15 cellular contexts compared by ENCODE assay signal in genomic region chr18:34947711-34948125, GRCh38.
A peak's percentile ranks its signal among the peaks of the same experiment; 100 is the strongest.
DNase-seq lines count a peak whose midpoint lies in the region; ATAC-seq, FAIRE-seq and TF ChIP-seq lines count a peak whose summit lies in the region.
"Had no signal": no experiment of that assay in that cellular context is flagged by ENCODE, and none has a peak within 500 bp of the region (broad histone marks: within the 10 kb centered on the region; RNA-seq: fewer than 3 reads in every experiment).

No MANE protein-coding gene starts in this region.

- no peaks in the 10 kb centered on the region for H4K20me1 ChIP-seq in HCT116 (ENCODE audit: insufficient read depth)
- H4K20me1 ChIP-seq in astrocyte (ENCODE audit: insufficient read depth, low read length), result no peaks in the 10 kb centered on the region

- H3K27ac ChIP-seq in HCT116 (ENCODE audit: low read depth, low read length) (no peak overlapping the region), astrocyte (ENCODE audit: low read depth, low read length) (no peak overlapping the region)

- H3K9me3 Mint-ChIP-seq in astrocyte (ENCODE audit: unreplicated experiment), result no peaks in the 10 kb centered on the region
- no peaks in the 10 kb centered on the region for H3K9me3 Mint-ChIP-seq in effector memory CD8-positive, alpha-beta T cell
- H3K9me3 Mint-ChIP-seq: activated T-helper 1 cell treated with anti-CD3 and anti-CD28 coated beads, Interleukin-12 subunit alpha, Interleukin-12 subunit beta, Interleukin-2, Interleukin-4 antibody, amounts not matched to agents 30 ng/mL and 10 ng/mL and 1 ng/mL, durations not matched to agents 14 hours and 24 hours and 36 hours; neural crest cell had no signal

- H3K27ac Mint-ChIP-seq in astrocyte (ENCODE audit: unreplicated experiment), result peak overlapping the region; percentile 80
- H3K27ac Mint-ChIP-seq in effector memory CD8-positive, alpha-beta T cell, result no peak overlapping the region
- H3K27ac Mint-ChIP-seq: activated T-helper 1 cell treated with anti-CD3 and anti-CD28 coated beads, Interleukin-12 subunit alpha, Interleukin-12 subunit beta, Interleukin-2, Interleukin-4 antibody, amounts not matched to agents 30 ng/mL and 10 ng/mL and 1 ng/mL, durations not matched to agents 14 hours and 24 hours and 36 hours had no signal

- TF ChIP-seq RAD21 in HCT116 (IDR thresholded peaks at IDR 0.05; ENCODE audit: low read depth), result no peak

- 0 out of 4 replicates have a peak, but pooled peaks cover 0 to 7% of the 10 kb centered on the region in 2 experiments for H3K4me1 ChIP-seq in HCT116 (ENCODE audit: control insufficient read depth in 1 of 2, insufficient read depth in 2 of 2, low read length in 2 of 2)
- H3K4me1 ChIP-seq in astrocyte (ENCODE audit: insufficient read depth, low read length), result peaks cover 3% of the 10 kb centered on the region

- FAIRE-seq in astrocyte (lab: Jason Lieb, UNC), result no peak
- FAIRE-seq: GM18507, urothelium cell line had no signal

- H3K9ac ChIP-seq in HCT116 (ENCODE audit: low read length) (no peak overlapping the region), astrocyte (ENCODE audit: low read length) (no peak overlapping the region)

- peaks cover 11% of the 10 kb centered on the region for H3K4me1 Mint-ChIP-seq in astrocyte (ENCODE audit: low read depth, unreplicated experiment)
- no peaks in the 10 kb centered on the region for H3K4me1 Mint-ChIP-seq in effector memory CD8-positive, alpha-beta T cell (ENCODE audit: low read depth in 2 of 2)

- ATAC-seq in HCT116, result no peak; the same call in 1 of the 2 replicates
- no peak for ATAC-seq in HG03342 (IDR thresholded peaks at IDR 0.05; ENCODE audit: unreplicated experiment)
- ATAC-seq in effector memory CD8-positive, alpha-beta T cell (replicated peaks), result no peak

- H3K36me3 ChIP-seq in HCT116 (ENCODE audit: control insufficient read depth in 1 of 2, insufficient read depth in 2 of 2, low read length in 2 of 2) (no peaks in the 10 kb centered on the region), astrocyte (ENCODE audit: insufficient read depth, low read length) (no peaks in the 10 kb centered on the region)

- H3K4me3 ChIP-seq in HCT116 (replicated peaks in 1 of 2; ENCODE audit: low read depth in 1 of 2, low read length in 2 of 2) (no peak overlapping the region), astrocyte (ENCODE audit: insufficient read depth, low read depth, low read length) (no peak overlapping the region)

- POLR2A ChIA-PET in HCT116 (lab: Charles Lee), result no interaction called here

- H3K4me2 ChIP-seq in HCT116 (ENCODE audit: low read length), result no peak overlapping the region; the same call in 1 of the 2 replicates
- no peak overlapping the region for H3K4me2 ChIP-seq in astrocyte (ENCODE audit: low read length)

- H3K79me2 ChIP-seq in HCT116 (ENCODE audit: insufficient read depth, low read length) (no peaks in the 10 kb centered on the region), astrocyte (ENCODE audit: insufficient read depth, low read length) (no peaks in the 10 kb centered on the region)

- no peaks in the 10 kb centered on the region for H3K27me3 Mint-ChIP-seq in astrocyte (ENCODE audit: low read depth, unreplicated experiment)
- H3K27me3 Mint-ChIP-seq in effector memory CD8-positive, alpha-beta T cell, result peaks cover 7 to 11% of the 10 kb centered on the region in 2 donors

- no peak for TF ChIP-seq POLR2A in HCT116 (IDR thresholded peaks at IDR 0.05; ENCODE audit: borderline replicate concordance, extremely low read depth, insufficient read depth, insufficient read length)

- TF ChIP-seq CTCF in HCT116 (IDR thresholded peaks at IDR 0.05 in 2 of 3, conservative IDR thresholded peaks at IDR 0.05 in 1 of 3; ENCODE audit: borderline replicate concordance in 1 of 3, insufficient read depth in 1 of 3, low read depth in 2 of 3, low read length in 2 of 3) (no peak), astrocyte (IDR thresholded peaks at IDR 0.05; ENCODE audit: insufficient read depth, low read depth, low read length) (no peak), GM13976 (IDR thresholded peaks at IDR 0.05; ENCODE audit: borderline replicate concordance, control extremely low read depth, extremely low read depth, insufficient read depth, missing control alignments) (no peak)

- H3K9me2 ChIP-seq in HCT116 (ENCODE audit: insufficient read depth), result no peaks in the 10 kb centered on the region

- in situ Hi-C loops in GM13976 (cut with MboI; ENCODE audit: low sequenced_read_pairs, unreplicated experiment), result no loop called here

- H2AFZ ChIP-seq in HCT116 (ENCODE audit: low read depth, low read length, poor library complexity, severe bottlenecking) (peak overlapping the region; percentile 94), astrocyte (ENCODE audit: low read depth, low read length) (no peak overlapping the region)

- no peaks in the 10 kb centered on the region for H3K27me3 ChIP-seq in HCT116 (ENCODE audit: insufficient read depth, low read length)
- no peaks in the 10 kb centered on the region for H3K27me3 ChIP-seq in astrocyte (ENCODE audit: insufficient read depth, low read length)

- RAD21 ChIA-PET in HCT116 (lab: Charles Lee; ENCODE audit: low non-redundant PET in 1 of 2, low total read pairs in 2 of 2, uncharacterized antibody in 2 of 2, unreplicated experiment in 2 of 2), result no interaction called here

- no TSS peak for BruUV-seq in HCT116 (replicated peaks; lab: Mats Ljungman, UMichigan)

- no peaks in the 10 kb centered on the region for H3K9me3 ChIP-seq in HCT116 (ENCODE audit: control insufficient read depth in 1 of 2, insufficient read depth in 1 of 2, low read depth in 1 of 2, low read length in 2 of 2)
- H3K9me3 ChIP-seq in astrocyte (ENCODE audit: insufficient read depth, low read depth, low read length), result no peaks in the 10 kb centered on the region

- H3K36me3 Mint-ChIP-seq in astrocyte (ENCODE audit: low read depth, unreplicated experiment), result no peaks in the 10 kb centered on the region
- H3K36me3 Mint-ChIP-seq in effector memory CD8-positive, alpha-beta T cell (ENCODE audit: insufficient read depth), result no peaks in the 10 kb centered on the region

- CTCF ChIA-PET in HCT116 (lab: Charles Lee), result no interaction called here

- DNase-seq in A172 (ENCODE audit: low spot score) (peak; percentile 37), HCT116 (ENCODE audit: low read depth, low spot score) (no peak), astrocyte (ENCODE audit: low read depth) (peak; percentile 48), kidney tubule cell (ENCODE audit: low spot score) (peak; percentile 43), GM13976 (ENCODE audit: low spot score) (no peak), activated T-cell treated with anti-CD3 and anti-CD28 coated beads for 4 hours (no peak)
- DNase-seq in effector memory CD8-positive, alpha-beta T cell, result no peak
- DNase-seq: MM.1S; NCI-H524 treated with DMSO at 0.1 percent for 48 hours; stimulated activated CD4-positive, alpha-beta T cell treated with anti-CD3 and anti-CD28 coated beads, Interleukin-12 subunit alpha, Interleukin-12 subunit beta, amount 100 ng/mL, for 4 hours had no signal

- H3K4me3 Mint-ChIP-seq in astrocyte (ENCODE audit: unreplicated experiment), result no peak overlapping the region
- H3K4me3 Mint-ChIP-seq in effector memory CD8-positive, alpha-beta T cell, result no peak overlapping the region
- H3K4me3 Mint-ChIP-seq: activated T-helper 1 cell treated with anti-CD3 and anti-CD28 coated beads, Interleukin-12 subunit alpha, Interleukin-12 subunit beta, Interleukin-2, Interleukin-4 antibody, amounts not matched to agents 30 ng/mL and 10 ng/mL and 1 ng/mL, durations not matched to agents 14 hours and 24 hours and 36 hours; neural crest cell had no signal

- intact Hi-C loops in HCT116 (cut with micrococcal nuclease), result no loop called here

TF ChIP-seq in HCT116, 20 proteins besides CTCF, POLR2A, EP300 and RAD21:
- no peak for TF ChIP-seq ELF1 (IDR thresholded peaks at IDR 0.05; ENCODE audit: borderline replicate concordance, low read depth)
- no peak for TF ChIP-seq EZH2 (IDR thresholded peaks at IDR 0.05)
- no peak for TF ChIP-seq ZNF274 (IDR thresholded peaks at IDR 0.05; ENCODE audit: low read depth, low read length)
- no peak for TF ChIP-seq EZH2phosphoT487 (IDR thresholded peaks at IDR 0.05; ENCODE audit: borderline replicate concordance)

Comparison
In these comparisons a context has a peak if more than half of its experiments do, and no peak if none do; other contexts are left out.
1. DNase-seq: peak in A172 (single experiment), astrocyte (single experiment) and kidney tubule cell (single experiment); none in HCT116 (single experiment), effector memory CD8-positive, alpha-beta T cell (0 of 3), GM13976 (single experiment) and activated T-cell treated with anti-CD3 and anti-CD28 coated beads for 4 hours (single experiment).